In genomic region chr2:29309090-29310054, GRCh38 we compare ENCODE assay signal across 8 cellular contexts.
DNase-seq lines count a peak whose midpoint lies in the region; ATAC-seq and TF ChIP-seq lines count a peak whose summit lies in the region.

No MANE protein-coding gene starts in this region.

- DNase-seq in DND-41 (peak; percentile 53), NAMALWA (ENCODE audit: low spot score) (peak; percentile 81), T-helper 17 cell (peak in 1 of 3 donors; percentile 21), dermis blood vessel endothelial cell (peak; percentile 78), lung (ENCODE audit: low spot score) (peak; percentile 60)
- DNase-seq in stimulated activated naive CD8-positive, alpha-beta T cell treated with anti-CD3 and anti-CD28 coated beads, Interleukin-15, Interleukin-2, amounts not matched to agents 100 U/mL and 50 U/mL, for 24 hours: peak; percentile 49

- H3K36me3 ChIP-seq in DND-41 (ENCODE audit: insufficient read depth, low read length) (no peaks in the 10 kb centered on the region), lung (ENCODE audit: control insufficient read depth in 2 of 2, insufficient read depth in 2 of 2, low read length in 2 of 2) (no peaks in the 10 kb centered on the region)

- no peak overlapping the region for H3K4me3 ChIP-seq in DND-41 (ENCODE audit: low read depth in 1 of 2, low read length in 2 of 2)
- no peak overlapping the region for H3K4me3 ChIP-seq in lung

- no peak overlapping the region for H2AFZ ChIP-seq in DND-41 (ENCODE audit: low read depth, low read length)

- H3K27me3 Mint-ChIP-seq in T-helper 17 cell: peaks cover 52% of the 10 kb centered on the region

- H3K4me2 ChIP-seq in DND-41 (ENCODE audit: insufficient read depth, low read length): no peak overlapping the region

- peaks cover 21% of the 10 kb centered on the region for H4K20me1 ChIP-seq in DND-41 (ENCODE audit: insufficient read depth, low read length)

- no peak overlapping the region for H3K27ac Mint-ChIP-seq in T-helper 17 cell

- H3K4me1 ChIP-seq in DND-41 (ENCODE audit: insufficient read depth, low read length) (peaks cover 7% of the 10 kb centered on the region), lung (ENCODE audit: control insufficient read depth in 2 of 2, insufficient read depth in 2 of 2, low read length in 2 of 2) (no peaks in the 10 kb centered on the region)

- WGBS in lung, 2 donors: 57 to 69% methylated on average over 9 of the region's 9 CpGs

- H3K27ac ChIP-seq in DND-41 (ENCODE audit: low read length) (no peak overlapping the region), lung (ENCODE audit: low read depth in 1 of 2, low read length in 1 of 2) (no peak overlapping the region)

- H3K27me3 ChIP-seq in DND-41 (ENCODE audit: insufficient read depth, low read length, poor library complexity) (peaks cover 14% of the 10 kb centered on the region), lung (ENCODE audit: control insufficient read depth, insufficient read depth) (no peaks in the 10 kb centered on the region)

- H3K9me3 ChIP-seq in DND-41 (ENCODE audit: insufficient read depth, low read length, severe bottlenecking): no peaks in the 10 kb centered on the region
- no peaks in the 10 kb centered on the region for H3K9me3 ChIP-seq in T-helper 17 cell (ENCODE audit: control insufficient read depth, low read length, poor library complexity, severe bottlenecking)
- H3K9me3 ChIP-seq in lung (ENCODE audit: control insufficient read depth in 2 of 2, insufficient read depth in 1 of 2, low read length in 1 of 2): no peaks in the 10 kb centered on the region

- no peaks in the 10 kb centered on the region for H3K79me2 ChIP-seq in DND-41 (ENCODE audit: insufficient read depth, low read length)

- no peak overlapping the region for H3K9ac ChIP-seq in DND-41 (ENCODE audit: low read depth, low read length)

- peak; percentile 91 for ATAC-seq in DND-41 (ENCODE audit: insufficient read depth, low read depth)
- peak; percentile 70 for ATAC-seq in GM21576 (IDR thresholded peaks at IDR 0.05; ENCODE audit: unreplicated experiment)
- peak; percentile 84 for ATAC-seq in T-helper 17 cell
- peak; percentile 78 for ATAC-seq in lung (ENCODE audit: insufficient read depth, low FRiP score)
- peak; percentile 56 for ATAC-seq in stimulated activated naive CD8-positive, alpha-beta T cell treated with anti-CD3 and anti-CD28 coated beads, Interleukin-15, Interleukin-2, amounts not matched to agents 100 U/mL and 50 U/mL, for 24 hours
- ATAC-seq in HG02884 (IDR thresholded peaks at IDR 0.05; ENCODE audit: unreplicated experiment): no peak

- H3K4me3 Mint-ChIP-seq in T-helper 17 cell: no peak overlapping the region

- H3K36me3 Mint-ChIP-seq in T-helper 17 cell (ENCODE audit: low read depth): peaks cover 3% of the 10 kb centered on the region

- peaks cover 9% of the 10 kb centered on the region for H3K4me1 Mint-ChIP-seq in T-helper 17 cell

- TF ChIP-seq CTCF in DND-41 (IDR thresholded peaks at IDR 0.05; ENCODE audit: borderline replicate concordance, extremely low read depth, low read length, poor library complexity, severe bottlenecking) (peak; percentile 81), lung (IDR thresholded peaks at IDR 0.05; ENCODE audit: control extremely low read depth, extremely low read depth) (peak; percentile 24)
